ENCODE assay signal across 1 cellular context in the genomic region with DNA sequence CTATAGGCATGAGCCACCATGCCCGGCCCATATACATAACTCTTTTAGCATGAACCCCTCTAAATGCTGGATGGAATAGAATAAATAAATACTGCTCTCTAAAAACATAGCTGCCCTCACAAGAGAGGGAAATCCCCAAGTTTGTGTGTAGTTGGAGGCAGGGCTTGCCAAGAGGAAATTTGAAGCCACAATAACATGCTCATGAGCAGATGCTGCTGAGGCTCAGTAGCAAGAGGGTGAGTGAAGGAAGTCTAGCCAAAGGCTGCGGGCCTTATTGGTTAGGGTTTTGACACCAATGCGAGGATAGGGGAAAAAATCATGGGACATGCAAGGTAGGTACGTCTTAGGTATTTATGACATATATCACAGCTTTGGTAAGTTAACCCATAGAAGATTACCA.
TF ChIP-seq lines count a peak whose summit lies in the region.

No MANE protein-coding gene starts in this region.

TF ChIP-seq in WTC11, 78 proteins besides CTCF, POLR2A, EP300 and RAD21 (continued from another document):
- no peak for TF ChIP-seq ERG (CRISPR knock-in tag; IDR thresholded peaks at IDR 0.05)
- no peak for TF ChIP-seq CBFB (CRISPR knock-in tag; IDR thresholded peaks at IDR 0.05; ENCODE audit: low read depth)
- TF ChIP-seq, protein P1, sequence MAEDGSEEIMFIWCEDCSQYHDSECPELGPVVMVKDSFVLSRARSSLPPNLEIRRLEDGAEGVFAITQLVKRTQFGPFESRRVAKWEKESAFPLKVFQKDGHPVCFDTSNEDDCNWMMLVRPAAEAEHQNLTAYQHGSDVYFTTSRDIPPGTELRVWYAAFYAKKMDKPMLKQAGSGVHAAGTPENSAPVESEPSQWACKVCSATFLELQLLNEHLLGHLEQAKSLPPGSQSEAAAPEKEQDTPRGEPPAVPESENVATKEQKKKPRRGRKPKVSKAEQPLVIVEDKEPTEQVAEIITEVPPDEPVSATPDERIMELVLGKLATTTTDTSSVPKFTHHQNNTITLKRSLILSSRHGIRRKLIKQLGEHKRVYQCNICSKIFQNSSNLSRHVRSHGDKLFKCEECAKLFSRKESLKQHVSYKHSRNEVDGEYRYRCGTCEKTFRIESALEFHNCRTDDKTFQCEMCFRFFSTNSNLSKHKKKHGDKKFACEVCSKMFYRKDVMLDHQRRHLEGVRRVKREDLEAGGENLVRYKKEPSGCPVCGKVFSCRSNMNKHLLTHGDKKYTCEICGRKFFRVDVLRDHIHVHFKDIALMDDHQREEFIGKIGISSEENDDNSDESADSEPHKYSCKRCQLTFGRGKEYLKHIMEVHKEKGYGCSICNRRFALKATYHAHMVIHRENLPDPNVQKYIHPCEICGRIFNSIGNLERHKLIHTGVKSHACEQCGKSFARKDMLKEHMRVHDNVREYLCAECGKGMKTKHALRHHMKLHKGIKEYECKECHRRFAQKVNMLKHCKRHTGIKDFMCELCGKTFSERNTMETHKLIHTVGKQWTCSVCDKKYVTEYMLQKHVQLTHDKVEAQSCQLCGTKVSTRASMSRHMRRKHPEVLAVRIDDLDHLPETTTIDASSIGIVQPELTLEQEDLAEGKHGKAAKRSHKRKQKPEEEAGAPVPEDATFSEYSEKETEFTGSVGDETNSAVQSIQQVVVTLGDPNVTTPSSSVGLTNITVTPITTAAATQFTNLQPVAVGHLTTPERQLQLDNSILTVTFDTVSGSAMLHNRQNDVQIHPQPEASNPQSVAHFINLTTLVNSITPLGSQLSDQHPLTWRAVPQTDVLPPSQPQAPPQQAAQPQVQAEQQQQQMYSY (CRISPR knock-in tag; IDR thresholded peaks at IDR 0.05) = no peak
- no peak for TF ChIP-seq TP53 (CRISPR knock-in tag; IDR thresholded peaks at IDR 0.05)
TF ChIP-seq in WTC11: peak in this region for 0.
